Comparison of ENCODE assay signal across 8 cellular contexts in the genomic region with DNA sequence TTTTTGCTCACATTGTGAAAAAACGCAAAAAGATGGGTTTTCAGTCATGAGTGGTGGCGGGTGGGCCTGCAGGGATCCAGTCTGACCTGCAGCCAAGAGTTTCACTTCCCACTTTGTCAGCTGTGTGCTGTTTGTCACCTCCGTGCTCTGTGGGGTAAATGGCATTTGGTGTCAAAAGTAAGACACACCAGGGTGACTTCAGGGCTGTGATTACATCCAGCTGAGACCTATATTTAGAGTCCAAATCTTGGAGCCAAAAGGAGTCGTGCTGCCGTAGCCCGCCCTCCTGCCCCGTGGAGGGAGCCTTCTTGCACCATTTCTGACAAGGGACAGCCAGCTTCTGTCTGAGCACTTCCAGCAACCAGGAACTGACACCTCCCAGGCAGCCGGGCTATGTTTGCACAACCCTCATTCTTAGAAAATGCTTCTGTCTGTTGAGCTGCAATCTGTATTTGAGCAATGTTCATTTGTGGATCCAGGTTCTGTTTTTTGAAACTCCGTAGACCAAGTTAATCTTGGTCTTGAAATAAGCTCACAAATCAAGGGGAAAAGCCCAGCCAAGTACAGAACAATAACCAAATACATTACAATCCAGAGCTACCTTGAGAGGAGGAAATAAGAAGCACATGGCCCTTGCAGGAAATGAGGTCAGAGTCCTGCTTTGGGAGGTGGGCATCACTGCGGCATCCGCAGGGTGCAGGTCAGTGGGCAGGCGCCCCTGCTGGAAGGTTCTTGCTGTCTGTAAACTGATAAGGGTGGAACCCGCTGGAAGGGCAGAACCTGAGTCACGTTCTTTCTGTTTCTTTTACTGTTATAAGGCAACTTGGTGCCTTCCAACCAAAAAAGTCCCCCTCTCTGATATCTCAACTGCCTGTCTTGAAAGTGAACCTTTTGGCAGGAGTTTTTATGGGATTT. TPM values are rescaled to one million over a fixed set of nuclear protein-coding genes. Genes with fewer than 3 reads are reported as not detected.
DNase-seq lines count a peak whose midpoint lies in the region; ATAC-seq, FAIRE-seq and TF ChIP-seq lines count a peak whose summit lies in the region.

No MANE protein-coding gene starts in this region.

- WGBS in thyroid gland, 2 donors = 27 to 47% methylated on average over 14 of the region's 14 CpGs

- TF ChIP-seq CTCF in neutrophil (IDR thresholded peaks at IDR 0.05) = peak; percentile 51
- peak in 2 of 6 experiments; percentile 16 for TF ChIP-seq CTCF in thyroid gland (IDR thresholded peaks at IDR 0.05)

- intact Hi-C loops in thyroid gland (cut with DNase I) = no loop called here

- TF ChIP-seq POLR2A in thyroid gland (IDR thresholded peaks at IDR 0.05) = no peak

- peaks cover 45 to 50% of the 10 kb centered on the region in 2 experiments for H3K4me1 ChIP-seq in neutrophil (ENCODE audit: control insufficient read depth in 1 of 2, insufficient read depth in 1 of 2, low read depth in 1 of 2, low read length in 1 of 2)
- peaks cover 35 to 61% of the 10 kb centered on the region in 2 donors for H3K4me1 ChIP-seq in thyroid gland

- DNase-seq in GM18507 (ENCODE audit: extremely low spot score, insufficient read length, low read depth) (no peak), NOMO-1 treated with DMSO at 0.1 percent for 48 hours (lab: John Stamatoyannopoulos, UW; ENCODE audit: unreplicated experiment) (peak; percentile 93), activated T-cell treated with anti-CD3 and anti-CD28 coated beads for 24 hours (ENCODE audit: low read depth) (peak; percentile 74), fibroblast of gingiva (ENCODE audit: low read depth) (peak; percentile 36), thyroid gland (peak; percentile 60 to 63), DMS 273 treated with DMSO at 0.1 percent for 48 hours (lab: John Stamatoyannopoulos, UW) (no peak)

- H3K27ac ChIP-seq in neutrophil = peak overlapping the region; percentile 87
- H3K27ac ChIP-seq in thyroid gland = peak overlapping the region; percentile 68 to 88 (median 74)

- peak; percentile 83 for FAIRE-seq in GM18507 (lab: Jason Lieb, UNC)

- peak; percentile 63 for ATAC-seq in HG02759 (IDR thresholded peaks at IDR 0.05; ENCODE audit: unreplicated experiment)

- H3K27me3 ChIP-seq in neutrophil (peaks cover 12% of the 10 kb centered on the region), thyroid gland (no peaks in the 10 kb centered on the region)

- H3K9me3 ChIP-seq in neutrophil = no peaks in the 10 kb centered on the region
- H3K9me3 ChIP-seq in thyroid gland = no peaks in the 10 kb centered on the region

- H3K4me3 ChIP-seq in neutrophil (ENCODE audit: low read depth in 1 of 2, low read length in 1 of 2) (peak overlapping the region; percentile 62 to 69), thyroid gland (replicated peaks in 1 of 3) (no peak overlapping the region)

- H3K36me3 ChIP-seq in neutrophil (peaks cover 10% of the 10 kb centered on the region), thyroid gland (no peaks in the 10 kb centered on the region)

RNA-seq across cellular contexts. Expression of gene ABCG1, which starts 14.4 kb away (rescaled TPM):
- 10 to 100 TPM; 13.8 to 34.1 (median 18.9) TPM for total RNA-seq in thyroid gland

Comparison
In these comparisons a context has a peak if more than half of its experiments do, and no peak if none do; other contexts are left out.
1. DNase-seq: peak in NOMO-1 treated with DMSO at 0.1 percent for 48 hours (single experiment), activated T-cell treated with anti-CD3 and anti-CD28 coated beads for 24 hours (single experiment), fibroblast of gingiva (single experiment) and thyroid gland (2 of 2); none in GM18507 (single experiment) and DMS 273 treated with DMSO at 0.1 percent for 48 hours (single experiment).
2. H3K4me3 ChIP-seq: peak in neutrophil (2 of 2); none in thyroid gland (0 of 3).